8 cellular contexts compared by ENCODE assay signal in the genomic region with DNA sequence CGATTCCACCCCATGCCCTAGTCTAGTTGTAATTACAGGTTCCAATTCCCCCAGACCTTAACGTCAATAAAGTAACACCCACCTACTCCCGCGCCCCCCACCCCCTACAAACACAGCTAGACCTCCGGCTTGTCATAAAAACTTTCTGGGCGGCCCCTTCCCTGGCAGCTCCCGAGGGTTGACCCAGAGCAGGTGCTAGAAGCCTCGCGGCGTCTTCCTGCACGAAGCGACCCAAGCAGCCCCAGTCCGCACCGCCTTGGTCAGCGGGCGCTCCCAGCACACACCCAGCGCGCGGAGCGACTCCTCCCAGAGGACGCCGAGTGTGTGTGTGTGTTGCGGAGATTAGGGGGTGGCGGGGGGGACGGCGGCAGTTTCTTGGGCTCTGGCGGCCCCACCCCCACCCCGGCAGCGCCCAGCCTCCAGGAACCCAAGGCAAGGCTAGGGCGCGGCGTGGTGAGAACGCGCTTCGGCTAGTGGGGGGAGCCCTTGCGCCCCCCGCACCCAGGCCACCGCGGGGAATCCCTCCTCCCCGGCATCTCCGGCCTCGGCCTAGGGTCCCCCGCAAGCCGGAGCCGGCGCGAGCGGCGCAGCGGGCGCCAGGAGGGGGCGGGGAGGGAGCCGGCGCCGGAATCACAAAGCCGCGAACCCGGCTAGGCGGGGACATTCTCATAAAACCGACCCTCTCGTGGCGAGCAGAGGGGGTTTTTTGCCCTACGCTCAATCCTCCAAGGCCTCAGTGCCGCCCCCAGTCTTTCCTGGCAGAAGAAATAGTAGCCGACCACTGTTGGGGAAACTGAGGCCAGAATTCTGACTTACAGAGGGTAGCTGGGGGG. TPM values are rescaled to one million over a fixed set of nuclear protein-coding genes. Genes with fewer than 3 reads are reported as not detected.
DNase-seq lines count a peak whose midpoint lies in the region; ATAC-seq and TF ChIP-seq lines count a peak whose summit lies in the region.

No MANE protein-coding gene starts in this region.

- H3K27ac ChIP-seq in breast epithelium = peak overlapping the region; percentile 91 to 95
- peak overlapping the region; percentile 80 to 83 for H3K27ac ChIP-seq in left lung
- peak overlapping the region; percentile 84 for H3K27ac ChIP-seq in temporal lobe (ENCODE audit: low read depth, low read length)

- DNase-seq in NCI-H748 (lab: John Stamatoyannopoulos, UW; ENCODE audit: unreplicated experiment) (peak; percentile 71), NCI-H748 treated with DMSO at 0.1 percent for 48 hours (lab: John Stamatoyannopoulos, UW) (no peak), breast epithelium (ENCODE audit: low spot score in 2 of 2) (peak in 1 of 2 donors; percentile 81), left lung (peak; percentile 59 to 87), HPDE6-E6E7 (ENCODE audit: extremely low spot score) (no peak)
- DNase-seq in activated naive CD4-positive, alpha-beta T cell (lab: John Stamatoyannopoulos, UW) = no peak

- H3K4me3 ChIP-seq in breast epithelium (peak overlapping the region; percentile 54 to 91 (median 76)), left lung (peak overlapping the region; percentile 53 to 65)

- H3K9me3 ChIP-seq in breast epithelium (no peaks in the 10 kb centered on the region), left lung (no peaks in the 10 kb centered on the region)

- ATAC-seq in left lung (peak; percentile 41), GM21786 (IDR thresholded peaks at IDR 0.05; ENCODE audit: unreplicated experiment) (no peak)

- H3K4me1 ChIP-seq in breast epithelium (peaks cover 4 to 15% of the 10 kb centered on the region in 2 donors), left lung (peaks cover 0 to 58% of the 10 kb centered on the region in 2 donors)

- TF ChIP-seq POLR2A in breast epithelium (IDR thresholded peaks at IDR 0.05) = peak; percentile 10

- no peak for TF ChIP-seq CTCF in breast epithelium (IDR thresholded peaks at IDR 0.05)
- TF ChIP-seq CTCF in left lung (IDR thresholded peaks at IDR 0.05) = no peak

- H3K27me3 ChIP-seq in breast epithelium (peaks cover 0 to 3% of the 10 kb centered on the region in 2 donors), left lung (peaks cover 24 to 94% of the 10 kb centered on the region in 2 donors)

- intact Hi-C loops in breast epithelium (cut with DNase I; ENCODE audit: low total_unique reads) = loop anchor here (5.0 kb wide), 1 partner anchor 174 kb away; no protein-coding TSS in a partner anchor
- intact Hi-C loops in left lung (cut with DNase I) = loop anchor here in 1 of 2 donors (5.0 kb wide), 1 partner anchor 174 kb away; no protein-coding TSS in a partner anchor

- H3K36me3 ChIP-seq in breast epithelium = no peaks in the 10 kb centered on the region
- no peaks in the 10 kb centered on the region for H3K36me3 ChIP-seq in left lung

RNA-seq across cellular contexts. Expression of a gene that starts 2.2 kb away (rescaled TPM):
- total RNA-seq in breast epithelium (10 to 100 TPM; 28.3 to 72.7 (median 65.9) TPM), left lung (10 to 100 TPM; 55.2 to 65.0 TPM), temporal lobe (49.2 TPM)

RNA-seq across cellular contexts. Expression of a gene that starts 47.7 kb away (rescaled TPM):
- total RNA-seq in breast epithelium (10 to 100 TPM; 74.6 to 95.1 (median 76.7) TPM), left lung (10 to 100 TPM; 74.1 to 75.1 TPM), temporal lobe (34.4 TPM)

Comparison
In these comparisons a context has a peak if more than half of its experiments do, and no peak if none do; other contexts are left out.
1. DNase-seq: peak in NCI-H748 (single experiment) and left lung (2 of 2); none in NCI-H748 treated with DMSO at 0.1 percent for 48 hours (single experiment), activated naive CD4-positive, alpha-beta T cell (0 of 4) and HPDE6-E6E7 (single experiment).
2. Peak in every context shown above with its lines, with median percentiles within 50 percentile points of each other: H3K27ac ChIP-seq.